In the genomic region with DNA sequence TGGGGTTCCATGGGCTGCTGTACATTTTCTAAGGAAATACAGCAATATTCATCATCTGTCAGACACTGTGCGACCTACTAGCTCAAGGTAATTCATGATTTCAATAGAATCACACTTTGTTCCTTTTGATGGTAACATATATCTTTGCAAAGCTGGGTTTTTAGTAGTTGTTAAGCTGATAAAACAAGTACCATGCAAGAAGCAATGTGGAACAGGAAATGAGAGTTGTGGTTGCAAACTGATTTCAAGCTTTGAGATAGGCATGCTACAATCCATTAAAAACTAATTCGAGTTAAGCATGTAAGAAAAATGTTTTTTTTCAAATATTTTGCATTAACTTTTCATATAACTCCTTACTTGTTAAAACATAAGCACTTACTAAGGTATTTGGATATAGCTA, we compare ENCODE assay signal across 16 cellular contexts. TPM values are rescaled to one million over a fixed set of nuclear protein-coding genes. Genes with fewer than 3 reads are reported as not detected.
A peak's percentile ranks its signal among the peaks of the same experiment; 100 is the strongest.
DNase-seq lines count a peak whose midpoint lies in the region; ATAC-seq, FAIRE-seq and TF ChIP-seq lines count a peak whose summit lies in the region.
"Had no signal": no experiment of that assay in that cellular context is flagged by ENCODE, and none has a peak within 500 bp of the region (broad histone marks: within the 10 kb centered on the region; RNA-seq: fewer than 3 reads in every experiment).

No MANE protein-coding gene starts in this region.

- H3K4me2 ChIP-seq in astrocyte (ENCODE audit: low read length), result no peak overlapping the region

- peaks cover 2% of the 10 kb centered on the region for H3K27me3 Mint-ChIP-seq in astrocyte (ENCODE audit: low read depth, unreplicated experiment)

- H3K36me3 ChIP-seq in astrocyte (ENCODE audit: insufficient read depth, low read length) (no peaks in the 10 kb centered on the region), heart right ventricle (no peaks in the 10 kb centered on the region)
- H3K36me3 ChIP-seq: gastroesophageal sphincter, Peyer's patch had no signal

- no peaks in the 10 kb centered on the region for H3K9me3 ChIP-seq in astrocyte (ENCODE audit: insufficient read depth, low read depth, low read length)
- H3K9me3 ChIP-seq in heart right ventricle, result no peaks in the 10 kb centered on the region
- H3K9me3 ChIP-seq: Caco-2, gastroesophageal sphincter, Peyer's patch had no signal

- H3K4me1 Mint-ChIP-seq in astrocyte (ENCODE audit: low read depth, unreplicated experiment), result peaks cover 20% of the 10 kb centered on the region

- H3K4me1 ChIP-seq in astrocyte (ENCODE audit: insufficient read depth, low read length) (peaks cover 4% of the 10 kb centered on the region), heart right ventricle (peaks cover 0 to 19% (median 0%) of the 10 kb centered on the region in 9 donors)
- H3K4me1 ChIP-seq: Peyer's patch had no signal

- no peaks in the 10 kb centered on the region for H3K79me2 ChIP-seq in astrocyte (ENCODE audit: insufficient read depth, low read length)

- H3K4me3 ChIP-seq in astrocyte (ENCODE audit: insufficient read depth, low read depth, low read length) (no peak overlapping the region), heart right ventricle (no peak overlapping the region)
- H3K4me3 ChIP-seq: gastroesophageal sphincter, Peyer's patch had no signal

- peak; percentile 50 for FAIRE-seq in astrocyte (lab: Jason Lieb, UNC)
- FAIRE-seq: kidney had no signal

- H3K27ac Mint-ChIP-seq in astrocyte (ENCODE audit: unreplicated experiment), result no peak overlapping the region

- WGBS in heart right ventricle, 2 donors, result 85 to 88% methylated on average over 2 of the region's 2 CpGs

- H3K27me3 ChIP-seq in astrocyte (ENCODE audit: insufficient read depth, low read length) (no peaks in the 10 kb centered on the region), heart right ventricle (peaks cover 0 to 4% (median 0%) of the 10 kb centered on the region in 7 donors)
- H3K27me3 ChIP-seq: gastroesophageal sphincter, Peyer's patch had no signal

- H3K27ac ChIP-seq in astrocyte (ENCODE audit: low read depth, low read length) (no peak overlapping the region), heart right ventricle (no peak overlapping the region)
- H3K27ac ChIP-seq: gastroesophageal sphincter, Peyer's patch had no signal

- H3K9me3 Mint-ChIP-seq in astrocyte (ENCODE audit: unreplicated experiment), result no peaks in the 10 kb centered on the region

- H4K20me1 ChIP-seq in astrocyte (ENCODE audit: insufficient read depth, low read length), result no peaks in the 10 kb centered on the region

- H3K36me3 Mint-ChIP-seq in astrocyte (ENCODE audit: low read depth, unreplicated experiment), result no peaks in the 10 kb centered on the region

- no peak for TF ChIP-seq CTCF in astrocyte (IDR thresholded peaks at IDR 0.05; ENCODE audit: insufficient read depth, low read depth, low read length)
- no peak for TF ChIP-seq CTCF in heart right ventricle (IDR thresholded peaks at IDR 0.05)

- DNase-seq in astrocyte (ENCODE audit: low read depth), result no peak
- DNase-seq in heart right ventricle, result no peak
- no peak for DNase-seq in ecto neural progenitor cell (ENCODE audit: low spot score)
- no peak for DNase-seq in activated effector memory CD4-positive, alpha-beta T cell treated with anti-CD3 and anti-CD28 coated beads, Interleukin-2, amount 50 U/mL, for 16 hours
- DNase-seq: activated CD8-positive, alpha-beta memory T cell treated with anti-CD3 and anti-CD28 coated beads, Interleukin-2, amount 50 U/mL, for 48 hours; amniotic stem cell; Caco-2; Karpas-422; kidney; Peyer's patch; substantia nigra had no signal

- H3K4me3 Mint-ChIP-seq in astrocyte (ENCODE audit: unreplicated experiment), result no peak overlapping the region

- ATAC-seq in GM18511 (IDR thresholded peaks at IDR 0.05; ENCODE audit: unreplicated experiment), result peak; percentile 72
- peak; percentile 71 for ATAC-seq in GM21381 (IDR thresholded peaks at IDR 0.05; ENCODE audit: unreplicated experiment)
- ATAC-seq in HG03342 (IDR thresholded peaks at IDR 0.05; ENCODE audit: unreplicated experiment), result peak; percentile 45
- ATAC-seq in heart right ventricle, result no peak
- ATAC-seq in HG03457 (IDR thresholded peaks at IDR 0.05; ENCODE audit: unreplicated experiment), result no peak
- ATAC-seq: gastroesophageal sphincter had no signal

- H2AFZ ChIP-seq in astrocyte (ENCODE audit: low read depth, low read length), result no peak overlapping the region

- no peak overlapping the region for H3K9ac ChIP-seq in astrocyte (ENCODE audit: low read length)

- intact Hi-C loops in heart right ventricle (cut with DNase I), result loop anchor here in 2 of 10 donors (2.0 to 10.0 kb wide), 3 partner anchors 105 to 191 kb away; no protein-coding TSS in a partner anchor

RNA-seq across cellular contexts. Expression of gene MBNL2, which starts 6.8 kb away (rescaled TPM):
- total RNA-seq in astrocyte (66.5 and 70.2 TPM in 2 replicates), heart right ventricle (10 to 100 TPM; 59.7 to 95.0 (median 85.2) TPM)
- polyA plus RNA-seq in heart right ventricle, result 10 to 100 TPM; 17.2 to 18.7 TPM

Comparison
In these comparisons a context has a peak if more than half of its experiments do, and no peak if none do; other contexts are left out.
1. ATAC-seq: peak in GM18511 (single experiment), GM21381 (single experiment) and HG03342 (single experiment); none in heart right ventricle (0 of 8) and HG03457 (single experiment).